Comparison of ENCODE assay signal across 16 cellular contexts in the genomic region with DNA sequence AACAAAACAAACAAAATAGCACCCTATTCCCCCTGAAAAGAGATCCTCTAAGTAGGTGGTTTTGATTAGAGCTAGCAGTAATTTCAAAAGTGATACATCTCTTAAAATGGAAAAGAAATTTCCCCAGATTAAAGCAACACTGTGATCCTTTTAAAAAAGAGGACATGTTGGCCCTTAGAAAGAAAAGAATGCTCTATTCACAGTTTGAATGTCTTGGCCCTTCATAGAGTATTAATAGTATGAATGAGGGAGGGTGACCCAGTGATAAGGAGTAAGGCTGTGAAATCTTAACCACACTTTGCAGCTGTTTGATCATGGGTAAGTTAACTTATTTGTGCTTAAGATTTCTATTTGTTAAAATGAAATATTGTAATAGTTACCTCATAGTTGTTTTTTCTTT.
DNase-seq lines count a peak whose midpoint lies in the region; ATAC-seq and TF ChIP-seq lines count a peak whose summit lies in the region.
"Had no signal": no experiment of that assay in that cellular context is flagged by ENCODE, and none has a peak within 500 bp of the region (broad histone marks: within the 10 kb centered on the region; RNA-seq: fewer than 3 reads in every experiment).

No MANE protein-coding gene starts in this region.

- H2AFZ ChIP-seq in PC-3 (ENCODE audit: low read length), result no peak overlapping the region
- H2AFZ ChIP-seq in osteoblast (ENCODE audit: low read length), result no peak overlapping the region
- H2AFZ ChIP-seq in neural progenitor cell (replicated peaks), result no peak overlapping the region

- H3K4me3 Mint-ChIP-seq in neural progenitor cell, result no peak overlapping the region

- POLR2A ChIA-PET in PC-3 (lab: Charles Lee; ENCODE audit: unreplicated experiment), result no interaction called here

- no peaks in the 10 kb centered on the region for H3K79me2 ChIP-seq in PC-3 (ENCODE audit: low read length)
- H3K79me2 ChIP-seq in osteoblast (ENCODE audit: insufficient read depth, low read length), result no peaks in the 10 kb centered on the region
- H3K79me2 ChIP-seq in neural progenitor cell (ENCODE audit: low read depth), result no peaks in the 10 kb centered on the region

- peaks cover 9% of the 10 kb centered on the region for H3K4me1 Mint-ChIP-seq in neural progenitor cell

- no peak overlapping the region for H3K27ac Mint-ChIP-seq in neural progenitor cell

- H3K4me1 ChIP-seq in PC-3 (ENCODE audit: insufficient read depth, low read length) (peaks cover 19% of the 10 kb centered on the region), osteoblast (ENCODE audit: insufficient read depth, low read length) (peaks cover 8% of the 10 kb centered on the region), neural progenitor cell (peaks cover 3% of the 10 kb centered on the region)
- H3K4me1 ChIP-seq: Caco-2 had no signal

- no peaks in the 10 kb centered on the region for H3F3A ChIP-seq in PC-3 (ENCODE audit: low read length, unreplicated experiment)
- H3F3A ChIP-seq in neural progenitor cell (ENCODE audit: low read depth), result no peaks in the 10 kb centered on the region

- H3K9me3 ChIP-seq in PC-3 (ENCODE audit: low read length), result no peaks in the 10 kb centered on the region
- H3K9me3 ChIP-seq in osteoblast (ENCODE audit: low read depth, low read length), result no peaks in the 10 kb centered on the region
- no peaks in the 10 kb centered on the region for H3K9me3 ChIP-seq in neural progenitor cell (ENCODE audit: low read depth)
- H3K9me3 ChIP-seq: Caco-2 had no signal

- no peaks in the 10 kb centered on the region for H3K36me3 Mint-ChIP-seq in neural progenitor cell

- no peaks in the 10 kb centered on the region for H4K20me1 ChIP-seq in PC-3 (ENCODE audit: low read length)
- H4K20me1 ChIP-seq in osteoblast (ENCODE audit: insufficient read depth, low read length), result no peaks in the 10 kb centered on the region
- no peaks in the 10 kb centered on the region for H4K20me1 ChIP-seq in neural progenitor cell (ENCODE audit: low read depth)

- intact Hi-C loops in PC-3 (cut with micrococcal nuclease), result no loop called here

- H3K9ac ChIP-seq in PC-3 (ENCODE audit: low read length) (no peak overlapping the region; the same call in 1 of the 2 replicates), neural progenitor cell (no peak overlapping the region)

- H3K27me3 ChIP-seq in PC-3 (ENCODE audit: low read length) (no peaks in the 10 kb centered on the region), osteoblast (ENCODE audit: insufficient read depth, low read length) (no peaks in the 10 kb centered on the region), neural progenitor cell (no peaks in the 10 kb centered on the region)

- H3K4me2 ChIP-seq in PC-3 (ENCODE audit: low read length), result no peak overlapping the region
- no peak overlapping the region for H3K4me2 ChIP-seq in osteoblast (ENCODE audit: insufficient read depth, low read length)
- no peak overlapping the region for H3K4me2 ChIP-seq in neural progenitor cell

- H3K9me2 ChIP-seq in PC-3 (replicated peaks; ENCODE audit: low read length), result no peaks in the 10 kb centered on the region

- no peak overlapping the region for H3K4me3 ChIP-seq in PC-3 (ENCODE audit: low read length)
- H3K4me3 ChIP-seq in osteoblast (ENCODE audit: insufficient read depth, low read length), result no peak overlapping the region
- H3K4me3 ChIP-seq in neural progenitor cell, result no peak overlapping the region
- H3K4me3 ChIP-seq: K562 had no signal

- peak; percentile 69 for ATAC-seq in HG02610 (IDR thresholded peaks at IDR 0.05; ENCODE audit: unreplicated experiment)
- no peak for ATAC-seq in PC-3
- ATAC-seq: K562, Panc1, SK-N-SH treated with all-trans-retinoic acid at 6 μM for 48 hours had no signal

- H3K27ac ChIP-seq in PC-3 (ENCODE audit: low read length), result peak overlapping the region; percentile 17; the same call in 1 of the 2 replicates
- H3K27ac ChIP-seq in osteoblast (ENCODE audit: low read depth, low read length), result peak overlapping the region; percentile 81
- H3K27ac ChIP-seq in neural progenitor cell, result no peak overlapping the region

- no peaks in the 10 kb centered on the region for H3K27me3 Mint-ChIP-seq in neural progenitor cell (ENCODE audit: insufficient read depth, low read depth)

- H3K9me3 Mint-ChIP-seq in neural progenitor cell, result no peaks in the 10 kb centered on the region

- BruUV-seq in PC-3 (replicated peaks; lab: Mats Ljungman, UMichigan), result no TSS peak

- H3K36me3 ChIP-seq in PC-3 (ENCODE audit: low read depth, low read length) (no peaks in the 10 kb centered on the region), osteoblast (ENCODE audit: insufficient read depth, low read length) (no peaks in the 10 kb centered on the region), neural progenitor cell (no peaks in the 10 kb centered on the region)

- TF ChIP-seq CTCF in GM13977 (IDR thresholded peaks at IDR 0.05; ENCODE audit: extremely low read depth, insufficient read depth, missing control alignments), result no peak
- TF ChIP-seq CTCF in PC-3 (conservative IDR thresholded peaks at IDR 0.05; ENCODE audit: low read depth, low read length), result no peak
- TF ChIP-seq CTCF in osteoblast (IDR thresholded peaks at IDR 0.05; ENCODE audit: extremely low read depth, low read depth, low read length), result no peak
- no peak for TF ChIP-seq CTCF in neural progenitor cell (IDR thresholded peaks at IDR 0.05)

- CTCF ChIA-PET in PC-3 (lab: Charles Lee), result no interaction called here

- peak; percentile 4 for DNase-seq in GM13977 (ENCODE audit: low spot score)
- no peak for DNase-seq in PC-3
- no peak for DNase-seq in osteoblast (ENCODE audit: insufficient read length, low spot score, missing footprints)
- DNase-seq in NCI-H2227 (lab: John Stamatoyannopoulos, UW; ENCODE audit: unreplicated experiment), result no peak
- DNase-seq in neural progenitor cell (ENCODE audit: low spot score), result no peak
- no peak for DNase-seq in NCI-H1436 (lab: John Stamatoyannopoulos, UW)
- DNase-seq: Caco-2, DMS153, NCI-H187 treated with DMSO at 0.1 percent for 48 hours, NCI-H446 treated with DMSO at 0.1 percent for 48 hours, Right ventricle myocardium superior, T-helper 1 cell had no signal

- in situ Hi-C loops in GM13977 (cut with MboI; ENCODE audit: low pct_unique_long_range_greater_than_20kb, low sequenced_read_pairs, unreplicated experiment), result no loop called here
